9 cellular contexts compared by ENCODE assay signal in genomic region chr12:131927110-131928079, GRCh38. TPM values are rescaled to one million over a fixed set of nuclear protein-coding genes. Genes with fewer than 3 reads are reported as not detected.
DNase-seq lines count a peak whose midpoint lies in the region; ATAC-seq and TF ChIP-seq lines count a peak whose summit lies in the region.
"Had no signal": no experiment of that assay in that cellular context is flagged by ENCODE, and none has a peak within 500 bp of the region (broad histone marks: within the 10 kb centered on the region; RNA-seq: fewer than 3 reads in every experiment).

No MANE protein-coding gene starts in this region.

- H3K36me3 ChIP-seq in right lobe of liver: peaks cover 0 to 8% (median 2%) of the 10 kb centered on the region in 4 donors
- H3K36me3 ChIP-seq in effector memory CD4-positive, alpha-beta T cell (ENCODE audit: control insufficient read depth, insufficient read depth, low read length): peaks cover 9% of the 10 kb centered on the region

- no peaks in the 10 kb centered on the region for H3K9me3 Mint-ChIP-seq in stimulated activated naive CD8-positive, alpha-beta T cell treated with anti-CD3 and anti-CD28 coated beads, Interleukin-15, Interleukin-2, amounts not matched to agents 100 ng/mL and 50 ng/mL, for 24 hours
- no peaks in the 10 kb centered on the region for H3K9me3 Mint-ChIP-seq in activated CD4-positive, alpha-beta memory T cell treated with anti-CD3 and anti-CD28 coated beads, Interleukin-2, amount 10 ng/mL, durations not matched to agents 7 days and 5 days

- H3K27ac ChIP-seq in right lobe of liver: no peak overlapping the region
- no peak overlapping the region for H3K27ac ChIP-seq in effector memory CD4-positive, alpha-beta T cell (ENCODE audit: insufficient read depth, low read length, poor library complexity, severe bottlenecking)

- CTCF ChIA-PET in activated CD4-positive, alpha-beta memory T cell treated with anti-CD3 and anti-CD28 coated beads, Interleukin-2, amount 10 ng/mL, durations not matched to agents 7 days and 5 days (lab: Charles Lee): interaction anchor here (0.6 to 1.2 kb wide), 4 partner anchors 10 to 158 kb away, joined by 3 to 8 read pairs (median 4); no protein-coding TSS in a partner anchor

- H3K4me3 Mint-ChIP-seq in stimulated activated naive CD8-positive, alpha-beta T cell treated with anti-CD3 and anti-CD28 coated beads, Interleukin-15, Interleukin-2, amounts not matched to agents 100 ng/mL and 50 ng/mL, for 24 hours: peak overlapping the region; percentile 91
- peak overlapping the region; percentile 83 for H3K4me3 Mint-ChIP-seq in activated CD4-positive, alpha-beta memory T cell treated with anti-CD3 and anti-CD28 coated beads, Interleukin-2, amount 10 ng/mL, durations not matched to agents 7 days and 5 days

- no peak for DNase-seq in stimulated activated naive CD8-positive, alpha-beta T cell treated with anti-CD3 and anti-CD28 coated beads, Interleukin-15, Interleukin-2, amounts not matched to agents 100 U/mL and 50 U/mL, for 24 hours
- DNase-seq in activated CD4-positive, alpha-beta memory T cell treated with anti-CD3 and anti-CD28 coated beads, Interleukin-2, amount 10 ng/mL, durations not matched to agents 7 days and 5 days: no peak
- DNase-seq in right lobe of liver (peak in 2 of 3 donors; percentile 54 to 56), putamen (ENCODE audit: low spot score) (no peak)
- no peak for DNase-seq in effector memory CD4-positive, alpha-beta T cell
- DNase-seq in activated CD4-positive, alpha-beta T cell treated with anti-CD3 and anti-CD28 coated beads for 1 hour: no peak
- DNase-seq: anterior cingulate cortex had no signal

- intact Hi-C loops in right lobe of liver (cut with DNase I): no loop called here

- no peak overlapping the region for H3K4me3 ChIP-seq in right lobe of liver
- H3K4me3 ChIP-seq in effector memory CD4-positive, alpha-beta T cell (ENCODE audit: insufficient read depth, low read depth, low read length, poor library complexity, severe bottlenecking): no peak overlapping the region

- H3K9me3 ChIP-seq in right lobe of liver: no peaks in the 10 kb centered on the region
- H3K9me3 ChIP-seq in effector memory CD4-positive, alpha-beta T cell (ENCODE audit: control insufficient read depth, low read length): no peaks in the 10 kb centered on the region

- no peak overlapping the region for H3K27ac Mint-ChIP-seq in stimulated activated naive CD8-positive, alpha-beta T cell treated with anti-CD3 and anti-CD28 coated beads, Interleukin-15, Interleukin-2, amounts not matched to agents 100 ng/mL and 50 ng/mL, for 24 hours
- H3K27ac Mint-ChIP-seq in activated CD4-positive, alpha-beta memory T cell treated with anti-CD3 and anti-CD28 coated beads, Interleukin-2, amount 10 ng/mL, durations not matched to agents 7 days and 5 days: peak overlapping the region; percentile 87

- H3K4me1 Mint-ChIP-seq in stimulated activated naive CD8-positive, alpha-beta T cell treated with anti-CD3 and anti-CD28 coated beads, Interleukin-15, Interleukin-2, amounts not matched to agents 100 ng/mL and 50 ng/mL, for 24 hours (ENCODE audit: low read depth): peaks cover 34% of the 10 kb centered on the region
- H3K4me1 Mint-ChIP-seq in activated CD4-positive, alpha-beta memory T cell treated with anti-CD3 and anti-CD28 coated beads, Interleukin-2, amount 10 ng/mL, durations not matched to agents 7 days and 5 days: peaks cover 29% of the 10 kb centered on the region

- H3K27me3 Mint-ChIP-seq in stimulated activated naive CD8-positive, alpha-beta T cell treated with anti-CD3 and anti-CD28 coated beads, Interleukin-15, Interleukin-2, amounts not matched to agents 100 ng/mL and 50 ng/mL, for 24 hours: no peaks in the 10 kb centered on the region
- no peaks in the 10 kb centered on the region for H3K27me3 Mint-ChIP-seq in activated CD4-positive, alpha-beta memory T cell treated with anti-CD3 and anti-CD28 coated beads, Interleukin-2, amount 10 ng/mL, durations not matched to agents 7 days and 5 days

- POLR2A ChIA-PET in activated CD4-positive, alpha-beta memory T cell treated with anti-CD3 and anti-CD28 coated beads, Interleukin-2, amount 10 ng/mL, durations not matched to agents 7 days and 5 days (lab: Charles Lee): interaction anchor here (0.8 to 3.8 kb wide), 3 partner anchors 22 to 251 kb away, joined by 3 to 34 read pairs (median 31); partner anchors contain the start of gene EP400

- H3K36me3 Mint-ChIP-seq in stimulated activated naive CD8-positive, alpha-beta T cell treated with anti-CD3 and anti-CD28 coated beads, Interleukin-15, Interleukin-2, amounts not matched to agents 100 ng/mL and 50 ng/mL, for 24 hours (ENCODE audit: low read depth): peaks cover 19% of the 10 kb centered on the region
- H3K36me3 Mint-ChIP-seq in activated CD4-positive, alpha-beta memory T cell treated with anti-CD3 and anti-CD28 coated beads, Interleukin-2, amount 10 ng/mL, durations not matched to agents 7 days and 5 days (ENCODE audit: low read depth): peaks cover 11% of the 10 kb centered on the region

- no peak for TF ChIP-seq POLR2A in right lobe of liver (IDR thresholded peaks at IDR 0.05)

- TF ChIP-seq CTCF in right lobe of liver (IDR thresholded peaks at IDR 0.05): no peak

- peaks cover 0 to 8% (median 0%) of the 10 kb centered on the region in 4 donors for H3K4me1 ChIP-seq in right lobe of liver
- no peaks in the 10 kb centered on the region for H3K4me1 ChIP-seq in effector memory CD4-positive, alpha-beta T cell (ENCODE audit: control insufficient read depth, insufficient read depth, low read length, poor library complexity, severe bottlenecking)

- no peak for ATAC-seq in stimulated activated naive CD8-positive, alpha-beta T cell treated with anti-CD3 and anti-CD28 coated beads, Interleukin-15, Interleukin-2, amounts not matched to agents 100 U/mL and 50 U/mL, for 24 hours
- ATAC-seq in right lobe of liver (no peak), HG02798 (IDR thresholded peaks at IDR 0.05; ENCODE audit: poor library complexity, unreplicated experiment) (no peak)

- WGBS in right lobe of liver (ENCODE audit: insufficient coverage, low coverage, low lambda C conversion rate, missing lambda C conversion rate): 92% methylated on average over 11 of the region's 24 CpGs

- no peaks in the 10 kb centered on the region for H3K27me3 ChIP-seq in right lobe of liver
- H3K27me3 ChIP-seq in effector memory CD4-positive, alpha-beta T cell (replicated peaks; ENCODE audit: control insufficient read depth, insufficient read depth, low read length, poor library complexity, severe bottlenecking): no peaks in the 10 kb centered on the region

RNA-seq across cellular contexts. Expression of gene PUS1, which starts 1.7 kb away (rescaled TPM):
- 10 to 100 TPM; 32.9 to 34.7 TPM for total RNA-seq in activated CD4-positive, alpha-beta memory T cell treated with anti-CD3 and anti-CD28 coated beads, Interleukin-2, amount 10 ng/mL, durations not matched to agents 7 days and 5 days
- 10 to 100 TPM; 14.7 to 23.1 (median 17.7) TPM for total RNA-seq in right lobe of liver

RNA-seq across cellular contexts. Expression of gene EP400, which starts 22.3 kb away (rescaled TPM):
- 10 to 100 TPM; 42.2 to 43.4 TPM for total RNA-seq in activated CD4-positive, alpha-beta memory T cell treated with anti-CD3 and anti-CD28 coated beads, Interleukin-2, amount 10 ng/mL, durations not matched to agents 7 days and 5 days
- 10 to 100 TPM; 10.9 to 16.3 (median 13.3) TPM for total RNA-seq in right lobe of liver

RNA-seq across cellular contexts. Expression of gene ULK1, which starts 33.0 kb away (rescaled TPM):
- 10 to 100 TPM; 35.2 to 42.2 TPM for total RNA-seq in activated CD4-positive, alpha-beta memory T cell treated with anti-CD3 and anti-CD28 coated beads, Interleukin-2, amount 10 ng/mL, durations not matched to agents 7 days and 5 days
- 10 to 100 TPM; 14.5 to 39.0 (median 20.5) TPM for total RNA-seq in right lobe of liver

Comparison
In these comparisons a context has a peak if more than half of its experiments do, and no peak if none do; other contexts are left out.
1. DNase-seq: peak in right lobe of liver (2 of 3); none in stimulated activated naive CD8-positive, alpha-beta T cell treated with anti-CD3 and anti-CD28 coated beads, Interleukin-15, Interleukin-2, amounts not matched to agents 100 U/mL and 50 U/mL, for 24 hours (single experiment), activated CD4-positive, alpha-beta memory T cell treated with anti-CD3 and anti-CD28 coated beads, Interleukin-2, amount 10 ng/mL, durations not matched to agents 7 days and 5 days (single experiment), effector memory CD4-positive, alpha-beta T cell (0 of 3), putamen (single experiment) and activated CD4-positive, alpha-beta T cell treated with anti-CD3 and anti-CD28 coated beads for 1 hour (single experiment).